8 cellular contexts compared by ENCODE assay signal in the genomic region with DNA sequence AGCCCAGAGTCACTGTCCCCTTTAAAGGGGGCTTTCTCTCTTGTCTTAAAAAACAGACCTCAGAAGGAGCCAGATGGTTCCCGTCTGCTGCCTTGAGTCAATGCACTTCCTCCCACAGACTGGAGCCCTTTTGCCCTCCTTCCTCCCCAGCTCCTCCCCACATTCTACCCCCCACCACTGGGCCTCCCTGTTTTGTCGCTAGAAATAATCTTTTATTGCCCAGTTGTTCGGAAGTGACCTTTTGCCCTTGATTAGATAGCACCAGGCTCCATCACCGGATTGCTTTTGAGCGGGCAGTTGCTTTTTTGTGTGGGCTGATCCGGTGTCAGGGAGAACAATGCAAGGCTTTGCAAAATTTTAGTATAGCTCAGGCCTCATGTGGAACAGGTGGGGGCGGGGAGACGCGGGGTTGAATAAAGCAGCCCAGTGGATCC. TPM values are rescaled to one million over a fixed set of nuclear protein-coding genes. Genes with fewer than 3 reads are reported as not detected.
DNase-seq lines count a peak whose midpoint lies in the region; ATAC-seq and TF ChIP-seq lines count a peak whose summit lies in the region.

No MANE protein-coding gene starts in this region.

- DNase-seq in AG08396 (ENCODE audit: low spot score) (peak; percentile 17), OCI-M1 (lab: John Stamatoyannopoulos, UW) (peak; percentile 95), cerebellar cortex (ENCODE audit: low spot score) (peak; percentile 63), memory B cell (ENCODE audit: low spot score in 2 of 2) (peak; percentile 19 to 30), vagina (ENCODE audit: extremely low spot score in 2 of 2) (no peak), DMS79 (lab: John Stamatoyannopoulos, UW) (no peak)

- H3K4me1 ChIP-seq in vagina: peaks cover 12% of the 10 kb centered on the region

- H3K36me3 Mint-ChIP-seq in memory B cell: no peaks in the 10 kb centered on the region

- no peaks in the 10 kb centered on the region for H3K27me3 ChIP-seq in vagina

- ATAC-seq in GM18870 (IDR thresholded peaks at IDR 0.05; ENCODE audit: unreplicated experiment) (peak; percentile 66), HG03064 (IDR thresholded peaks at IDR 0.05; ENCODE audit: low read depth, unreplicated experiment) (peak; percentile 79), memory B cell (ENCODE audit: low read depth) (peak; percentile 89)

- no peak for TF ChIP-seq POLR2A in vagina (IDR thresholded peaks at IDR 0.05)

- intact Hi-C loops in vagina (cut with DNase I): no loop called here

- no peak for TF ChIP-seq CTCF in vagina (IDR thresholded peaks at IDR 0.05)

- no peaks in the 10 kb centered on the region for H3K9me3 ChIP-seq in vagina

- no peaks in the 10 kb centered on the region for H3K36me3 ChIP-seq in vagina

- no peaks in the 10 kb centered on the region for H3K9me3 Mint-ChIP-seq in memory B cell

- peak overlapping the region; percentile 73 for H3K27ac Mint-ChIP-seq in memory B cell

- H3K27ac ChIP-seq in vagina: peak overlapping the region; percentile 10

- no peak overlapping the region for H3K4me3 ChIP-seq in vagina

- peaks cover 20% of the 10 kb centered on the region for H3K4me1 Mint-ChIP-seq in memory B cell

- peaks cover 2% of the 10 kb centered on the region for H3K27me3 Mint-ChIP-seq in memory B cell

- H3K4me3 Mint-ChIP-seq in memory B cell: peak overlapping the region; percentile 75

RNA-seq across cellular contexts. Expression of a gene that starts 47.7 kb away (rescaled TPM):
- 185 TPM for total RNA-seq in vagina

Comparison
In these comparisons a context has a peak if more than half of its experiments do, and no peak if none do; other contexts are left out.
1. DNase-seq: peak in AG08396 (single experiment), OCI-M1 (single experiment), cerebellar cortex (single experiment) and memory B cell (2 of 2); none in vagina (0 of 2) and DMS79 (single experiment).
2. Peak in every context shown above with its lines, with median percentiles within 50 percentile points of each other: ATAC-seq.